20 cellular contexts compared by ENCODE assay signal in genomic region chr18:67511840-67512239, GRCh38.
"Had no signal": no experiment of that assay in that cellular context is flagged by ENCODE, and none has a peak within 500 bp of the region (broad histone marks: within the 10 kb centered on the region; RNA-seq: fewer than 3 reads in every experiment).

No MANE protein-coding gene starts in this region.

- H3K4me3 Mint-ChIP-seq: activated B cell treated with CpG ODN at 0.5 μM for 24 hours; activated CD4-positive, alpha-beta memory T cell treated with anti-CD3 and anti-CD28 coated beads for 36 hours; activated CD4-positive, alpha-beta T cell treated with anti-CD3 and anti-CD28 coated beads for 36 hours; activated naive CD4-positive, alpha-beta T cell treated with anti-CD3 and anti-CD28 coated beads, Interleukin-2, amount 10 ng/mL, durations not matched to agents 7 days and 5 days; activated T-cell treated with anti-CD3 and anti-CD28 coated beads, Interleukin-2, amount 50 U/mL, for 72 hours; dendritic cell treated with granulocyte-macrophage colony-stimulating factor and Interleukin-4, amounts not matched to agents 40 ng/mL and 50 ng/mL, for 4 days; natural killer cell treated with Interleukin-12 subunit alpha and Interleukin-12 subunit beta and Interleukin-15 and Interleukin-18, amount 100 ng/mL, for 72 hours; stimulated activated memory B cell treated with anti-CD40 and anti-IgM and Interleukin-4, amounts not matched to agents 10 μg/mL and 1 μg/mL and 100 μg/mL, for 72 hours; T-helper 1 cell treated with Interleukin-12 subunit alpha and Interleukin-12 subunit beta and Interleukin-4 antibody, amounts not matched to agents 30 μg/mL and 1 μg/mL, for 36 hours had no signal

- FAIRE-seq: frontal cortex, pancreas, small intestine had no signal

- H3K9me3 Mint-ChIP-seq: activated B cell treated with CpG ODN at 0.5 μM for 24 hours; activated CD4-positive, alpha-beta memory T cell treated with anti-CD3 and anti-CD28 coated beads for 36 hours; activated naive CD4-positive, alpha-beta T cell treated with anti-CD3 and anti-CD28 coated beads, Interleukin-2, amount 10 ng/mL, durations not matched to agents 7 days and 5 days; dendritic cell treated with granulocyte-macrophage colony-stimulating factor and Interleukin-4, amounts not matched to agents 40 ng/mL and 50 ng/mL, for 4 days; stimulated activated memory B cell treated with anti-CD40 and anti-IgM and Interleukin-4, amounts not matched to agents 10 μg/mL and 1 μg/mL and 100 μg/mL, for 72 hours; T-helper 1 cell treated with Interleukin-12 subunit alpha and Interleukin-12 subunit beta and Interleukin-4 antibody, amounts not matched to agents 30 μg/mL and 1 μg/mL, for 36 hours had no signal

- H3K27ac ChIP-seq: pancreas, right lobe of liver, upper lobe of left lung had no signal

- DNase-seq: activated B cell treated with CpG ODN at 0.5 μM for 24 hours; activated CD4-positive, alpha-beta memory T cell treated with anti-CD3 and anti-CD28 coated beads for 36 hours; activated CD4-positive, alpha-beta T cell treated with anti-CD3 and anti-CD28 coated beads for 36 hours; activated effector memory CD4-positive, alpha-beta T cell treated with anti-CD3 and anti-CD28 coated beads, Interleukin-2, amount 50 U/mL, for 16 hours; activated naive CD4-positive, alpha-beta T cell treated with anti-CD3 and anti-CD28 coated beads, Interleukin-2, amount 10 ng/mL, durations not matched to agents 7 days and 5 days; activated T-cell treated with anti-CD3 and anti-CD28 coated beads, Interleukin-2, amount 50 U/mL, for 72 hours; effector CD8-positive, alpha-beta T cell; left ventricle myocardium superior; mammary epithelial cell; pancreas; right lobe of liver; small intestine; stimulated activated CD4-positive, alpha-beta T cell treated with anti-CD3 and anti-CD28 coated beads, Interleukin-15, amount 100 ng/mL, for 24 hours; T1000; upper lobe of left lung had no signal

- ATAC-seq: activated CD4-positive, alpha-beta T cell treated with anti-CD3 and anti-CD28 coated beads for 36 hours; activated T-cell treated with anti-CD3 and anti-CD28 coated beads, Interleukin-2, amount 50 U/mL, for 72 hours; left ventricle myocardium superior; natural killer cell treated with Interleukin-12 subunit alpha and Interleukin-12 subunit beta and Interleukin-15 and Interleukin-18, amount 100 ng/mL, for 72 hours; pancreas; right lobe of liver; stimulated activated memory B cell treated with anti-CD40 and anti-IgM and Interleukin-4, amounts not matched to agents 10 μg/mL and 1 μg/mL and 100 μg/mL, for 72 hours had no signal

- H3K4me1 ChIP-seq: pancreas, right lobe of liver had no signal

- H3K27me3 ChIP-seq: pancreas, right lobe of liver, upper lobe of left lung had no signal

- H3K9me3 ChIP-seq: pancreas, right lobe of liver, upper lobe of left lung had no signal

- H3K36me3 ChIP-seq: pancreas, right lobe of liver, upper lobe of left lung had no signal

- H3K4me3 ChIP-seq: pancreas, right lobe of liver, upper lobe of left lung had no signal

- H3K27ac Mint-ChIP-seq: activated B cell treated with CpG ODN at 0.5 μM for 24 hours; activated CD4-positive, alpha-beta memory T cell treated with anti-CD3 and anti-CD28 coated beads for 36 hours; activated CD4-positive, alpha-beta T cell treated with anti-CD3 and anti-CD28 coated beads for 36 hours; activated naive CD4-positive, alpha-beta T cell treated with anti-CD3 and anti-CD28 coated beads, Interleukin-2, amount 10 ng/mL, durations not matched to agents 7 days and 5 days; activated T-cell treated with anti-CD3 and anti-CD28 coated beads, Interleukin-2, amount 50 U/mL, for 72 hours; dendritic cell treated with granulocyte-macrophage colony-stimulating factor and Interleukin-4, amounts not matched to agents 40 ng/mL and 50 ng/mL, for 4 days; natural killer cell treated with Interleukin-12 subunit alpha and Interleukin-12 subunit beta and Interleukin-15 and Interleukin-18, amount 100 ng/mL, for 72 hours; stimulated activated memory B cell treated with anti-CD40 and anti-IgM and Interleukin-4, amounts not matched to agents 10 μg/mL and 1 μg/mL and 100 μg/mL, for 72 hours; T-helper 1 cell treated with Interleukin-12 subunit alpha and Interleukin-12 subunit beta and Interleukin-4 antibody, amounts not matched to agents 30 μg/mL and 1 μg/mL, for 36 hours had no signal

- H3K36me3 Mint-ChIP-seq: activated CD4-positive, alpha-beta memory T cell treated with anti-CD3 and anti-CD28 coated beads for 36 hours; activated naive CD4-positive, alpha-beta T cell treated with anti-CD3 and anti-CD28 coated beads, Interleukin-2, amount 10 ng/mL, durations not matched to agents 7 days and 5 days; natural killer cell treated with Interleukin-12 subunit alpha and Interleukin-12 subunit beta and Interleukin-15 and Interleukin-18, amount 100 ng/mL, for 72 hours; stimulated activated memory B cell treated with anti-CD40 and anti-IgM and Interleukin-4, amounts not matched to agents 10 μg/mL and 1 μg/mL and 100 μg/mL, for 72 hours had no signal
